7 cellular contexts compared by ENCODE assay signal in the genomic region with DNA sequence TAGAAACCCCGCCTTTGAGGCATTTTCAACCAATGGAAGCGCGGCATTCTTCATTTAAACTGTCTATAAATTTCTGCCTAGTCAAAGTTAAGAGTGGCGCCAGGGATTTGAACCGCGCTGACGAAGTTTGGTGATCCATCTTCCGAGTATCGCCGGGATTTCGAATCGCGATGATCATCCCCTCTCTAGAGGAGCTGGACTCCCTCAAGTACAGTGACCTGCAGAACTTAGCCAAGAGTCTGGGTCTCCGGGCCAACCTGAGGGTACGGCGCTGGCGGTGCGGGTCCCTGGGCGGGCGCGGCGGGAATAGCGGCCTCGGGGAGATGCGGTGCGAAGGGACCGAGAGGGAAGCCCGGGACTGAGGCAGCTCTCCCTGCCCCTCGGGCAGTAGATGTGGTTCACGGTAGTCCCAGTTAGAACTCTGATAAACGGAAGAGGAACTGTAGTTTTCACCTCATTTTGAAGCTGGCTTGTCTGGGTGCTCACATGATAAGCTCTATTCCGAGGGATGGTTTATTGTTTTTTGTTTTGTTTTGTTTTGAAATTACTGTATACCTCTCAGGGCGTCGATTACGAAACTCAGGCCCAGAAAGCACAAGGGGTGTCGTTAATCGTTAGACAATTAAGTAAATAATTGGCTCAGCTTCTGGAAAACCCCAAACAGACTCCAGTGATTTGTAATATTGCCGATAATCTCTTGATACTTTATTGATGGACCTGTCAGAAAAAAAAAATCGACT. TPM values are rescaled to one million over a fixed set of nuclear protein-coding genes. Genes with fewer than 3 reads are reported as not detected.
DNase-seq lines count a peak whose midpoint lies in the region; ATAC-seq and TF ChIP-seq lines count a peak whose summit lies in the region.

A gene with protein sequence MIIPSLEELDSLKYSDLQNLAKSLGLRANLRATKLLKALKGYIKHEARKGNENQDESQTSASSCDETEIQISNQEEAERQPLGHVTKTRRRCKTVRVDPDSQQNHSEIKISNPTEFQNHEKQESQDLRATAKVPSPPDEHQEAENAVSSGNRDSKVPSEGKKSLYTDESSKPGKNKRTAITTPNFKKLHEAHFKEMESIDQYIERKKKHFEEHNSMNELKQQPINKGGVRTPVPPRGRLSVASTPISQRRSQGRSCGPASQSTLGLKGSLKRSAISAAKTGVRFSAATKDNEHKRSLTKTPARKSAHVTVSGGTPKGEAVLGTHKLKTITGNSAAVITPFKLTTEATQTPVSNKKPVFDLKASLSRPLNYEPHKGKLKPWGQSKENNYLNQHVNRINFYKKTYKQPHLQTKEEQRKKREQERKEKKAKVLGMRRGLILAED (plus strand): TSS at position 94 of the 740 bp plus-strand sequence. CDS start 77 bp downstream, at position 171.

- H3K9me3 ChIP-seq in HUES64 (ENCODE audit: insufficient read depth, low read depth, low read length), result no peaks in the 10 kb centered on the region
- no peaks in the 10 kb centered on the region for H3K9me3 ChIP-seq in WERI-Rb-1 (ENCODE audit: severe bottlenecking)
- no peaks in the 10 kb centered on the region for H3K9me3 ChIP-seq in psoas muscle

- peak; percentile 19 for TF ChIP-seq POLR2A in GM10847 (IDR thresholded peaks at IDR 0.05; ENCODE audit: extremely low read depth, insufficient read length)

- peak within 1 kb of the TSS; percentile 83 for H3K4me3 ChIP-seq in HUES64 (ENCODE audit: low read length)
- peak within 1 kb of the TSS; percentile 91 for H3K4me3 ChIP-seq in WERI-Rb-1 (ENCODE audit: low read depth, low read length)
- H3K4me3 ChIP-seq in psoas muscle, result peak within 1 kb of the TSS; percentile 84

- DNase-seq in WERI-Rb-1 (no peak), Right ventricle myocardium superior (no peak), psoas muscle (no peak), SHP77 (lab: John Stamatoyannopoulos, UW) (no peak)

- ATAC-seq in GM21447 (IDR thresholded peaks at IDR 0.05; ENCODE audit: unreplicated experiment), result peak; percentile 17
- peak; percentile 22 for ATAC-seq in Right ventricle myocardium superior (ENCODE audit: poor library complexity)
- ATAC-seq in psoas muscle, result peak in 3 of 4 donors; percentile 13 to 31 (median 17)

- peak within 1 kb of the TSS; percentile 95 for H3K27ac ChIP-seq in HUES64 (ENCODE audit: low read depth, low read length)
- H3K27ac ChIP-seq in WERI-Rb-1, result peak within 1 kb of the TSS; percentile 96
- H3K27ac ChIP-seq in psoas muscle, result peak within 1 kb of the TSS; percentile 81

- no peak for TF ChIP-seq CTCF in WERI-Rb-1 (IDR thresholded peaks at IDR 0.05; ENCODE audit: low read depth, low read length)
- TF ChIP-seq CTCF in psoas muscle (IDR thresholded peaks at IDR 0.05), result no peak

- H3K27me3 ChIP-seq in HUES64 (ENCODE audit: insufficient read depth, low read length), result no peaks in the 10 kb centered on the region
- H3K27me3 ChIP-seq in WERI-Rb-1 (ENCODE audit: insufficient read depth, low read depth, severe bottlenecking), result no peaks in the 10 kb centered on the region
- no peaks in the 10 kb centered on the region for H3K27me3 ChIP-seq in psoas muscle (ENCODE audit: insufficient read depth in 3 of 3, low read length in 2 of 3)

- intact Hi-C loops in Right ventricle myocardium superior (cut with DNase I), result loop anchor here (10.0 kb wide), 1 partner anchor 218 kb away; a partner anchor contains a TSS
- intact Hi-C loops in psoas muscle (cut with DNase I), result loop anchor here (5.0 to 10.0 kb wide), 3 partner anchors 41 to 98 kb away; a partner anchor contains a TSS

- no peaks in the 10 kb centered on the region for H3K4me1 ChIP-seq in HUES64 (ENCODE audit: insufficient read depth, low read length)
- H3K4me1 ChIP-seq in psoas muscle, result no peaks in the 10 kb centered on the region

- peak within 1 kb of the TSS; percentile 91 for H3K9ac ChIP-seq in HUES64 (ENCODE audit: low read depth, low read length)

- peaks cover 12% of the 10 kb centered on the region for H3K36me3 ChIP-seq in HUES64 (ENCODE audit: insufficient read depth, low read length)
- peaks cover 42% of the 10 kb centered on the region for H3K36me3 ChIP-seq in WERI-Rb-1
- H3K36me3 ChIP-seq in psoas muscle (ENCODE audit: insufficient read depth in 1 of 2, low read depth in 1 of 2), result no peaks in the 10 kb centered on the region

- WGBS in HUES64, result 1% methylated on average over 39 of the region's 39 CpGs
- WGBS in psoas muscle, 3 donors, result 1% methylated on average over 39 of the region's 39 CpGs

RNA-seq across cellular contexts. Expression of the gene that starts here (rescaled TPM):
- 80.0 TPM for polyA plus RNA-seq in HUES64 (2013, experiment 1 of 2)
- 99.9 TPM for polyA plus RNA-seq in HUES64 (2013, experiment 2 of 2)
- total RNA-seq in Right ventricle myocardium superior (2.3 TPM), psoas muscle (1 to 10 TPM; 2.1 to 4.6 (median 2.9) TPM)
- polyA plus RNA-seq in psoas muscle, result 1 to 10 TPM; 1.0 to 5.6 (median 1.6) TPM
